7 cellular contexts compared by ENCODE assay signal in the genomic region with DNA sequence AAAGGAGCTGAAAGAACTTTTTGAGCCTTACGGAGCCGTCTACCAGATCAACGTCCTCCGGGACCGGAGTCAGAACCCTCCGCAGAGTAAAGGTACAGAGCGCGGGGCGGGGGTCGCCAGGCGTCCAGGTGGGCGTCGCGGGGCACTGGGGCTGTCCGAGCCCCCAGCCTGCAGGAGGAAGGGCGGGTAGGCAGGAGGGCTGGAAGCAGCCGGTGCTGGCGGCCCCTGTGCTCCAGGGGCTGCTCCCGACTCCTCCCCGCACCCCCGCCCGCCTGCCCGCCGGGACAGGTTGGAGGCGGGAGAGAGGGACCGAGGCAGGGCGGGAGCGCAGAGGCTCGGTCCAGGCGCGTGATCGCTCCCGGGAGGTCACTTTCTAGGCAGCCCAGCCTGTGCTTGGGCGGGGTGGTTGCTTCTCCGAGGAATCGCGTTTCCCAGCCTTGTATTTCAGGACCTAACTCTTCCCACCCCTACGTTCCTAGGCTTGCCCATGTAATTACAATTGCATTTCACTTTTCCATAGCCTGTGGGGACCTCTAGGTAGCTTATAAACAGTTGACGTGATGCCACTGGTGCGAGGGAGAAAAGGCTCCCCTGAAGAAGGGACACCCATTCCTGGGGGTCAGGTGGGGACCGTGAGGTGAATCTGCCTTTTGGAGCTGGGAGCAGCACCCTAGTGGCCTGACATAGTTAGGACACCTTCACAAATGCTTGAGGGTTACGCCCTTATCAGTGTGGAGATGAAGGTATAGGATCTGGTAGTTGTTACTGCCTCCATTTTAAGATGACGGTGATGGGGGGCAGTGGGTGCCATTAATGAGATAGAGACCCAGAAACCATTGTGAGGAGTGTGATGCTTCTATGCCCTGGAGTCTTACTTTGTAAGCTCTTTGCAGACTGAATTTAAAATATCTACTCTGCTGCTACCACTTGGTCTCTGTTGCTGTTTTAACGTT.
A peak's percentile ranks its signal among the peaks of the same experiment; 100 is the strongest.
DNase-seq lines count a peak whose midpoint lies in the region; ATAC-seq and TF ChIP-seq lines count a peak whose summit lies in the region.

No MANE protein-coding gene starts in this region.

- H3K36me3 ChIP-seq in psoas muscle (ENCODE audit: insufficient read depth in 1 of 2, low read depth in 1 of 2): peaks cover 0 to 6% of the 10 kb centered on the region in 2 donors

- H3K27me3 ChIP-seq in psoas muscle (ENCODE audit: insufficient read depth in 3 of 3, low read length in 2 of 3): no peaks in the 10 kb centered on the region

- peaks cover 17% of the 10 kb centered on the region for H3K4me1 ChIP-seq in psoas muscle

- no peaks in the 10 kb centered on the region for H3K9me3 ChIP-seq in psoas muscle

- DNase-seq in NOMO-1 treated with dmso at 0.1 percent for 144 hours (lab: John Stamatoyannopoulos, UW; ENCODE audit: unreplicated experiment) (peak; percentile 66), cardiac septum (ENCODE audit: low spot score) (peak; percentile 86), psoas muscle (peak; percentile 62 to 79), NCI-H82 treated with DMSO at 0.1 percent for 48 hours (lab: John Stamatoyannopoulos, UW; ENCODE audit: unreplicated experiment) (no peak)
- DNase-seq in activated effector memory CD4-positive, alpha-beta T cell treated with anti-CD3 and anti-CD28 coated beads, Interleukin-2, amount 50 U/mL, for 16 hours: peak; percentile 89

- ATAC-seq in GM18517 (IDR thresholded peaks at IDR 0.05; ENCODE audit: unreplicated experiment) (peak; percentile 58), HG02852 (IDR thresholded peaks at IDR 0.05; ENCODE audit: unreplicated experiment) (peak; percentile 58), psoas muscle (peak; percentile 28 to 34 (median 33))

- peak; percentile 17 for TF ChIP-seq CTCF in psoas muscle (IDR thresholded peaks at IDR 0.05)

- peak overlapping the region; percentile 24 for H3K27ac ChIP-seq in psoas muscle

- intact Hi-C loops in cardiac septum (cut with DNase I) (loop anchor here (5.0 kb wide), 3 partner anchors 96 to 144 kb away; no protein-coding TSS in a partner anchor), psoas muscle (cut with DNase I) (no loop called here)

- WGBS in psoas muscle, 3 donors: 61 to 73% (median 62%) methylated on average over 32 to 44 of the region's 44 CpGs

- H3K4me3 ChIP-seq in psoas muscle: peak overlapping the region; percentile 64
